ENCODE assay signal across 8 cellular contexts in genomic region chrX:31658360-31658759, GRCh38.
DNase-seq lines count a peak whose midpoint lies in the region; ATAC-seq and TF ChIP-seq lines count a peak whose summit lies in the region.

No MANE protein-coding gene starts in this region.

- no peaks in the 10 kb centered on the region for H3K36me3 ChIP-seq in CD4-positive, alpha-beta memory T cell (ENCODE audit: insufficient read depth, low read length)

- CTCF ChIA-PET in CD4-positive, alpha-beta memory T cell (lab: Charles Lee; ENCODE audit: partially characterized antibody), result interaction anchor here (0.5 to 2.0 kb wide), 3 partner anchors 621 to 923 kb away, joined by 3 to 5 read pairs (median 3); no protein-coding TSS in a partner anchor

- ATAC-seq in GM18861 (IDR thresholded peaks at IDR 0.05; ENCODE audit: unreplicated experiment), result no peak
- no peak for ATAC-seq in GM18505 (IDR thresholded peaks at IDR 0.05; ENCODE audit: unreplicated experiment)

- H3K4me3 ChIP-seq in CD4-positive, alpha-beta memory T cell (ENCODE audit: low read length in 2 of 2), result no peak overlapping the region
- H3K4me3 ChIP-seq in fibroblast of villous mesenchyme (ENCODE audit: low read depth, low read length), result no peak overlapping the region

- no peaks in the 10 kb centered on the region for H3K4me1 Mint-ChIP-seq in CD4-positive, alpha-beta memory T cell
- H3K4me1 Mint-ChIP-seq in HFFc6 (ENCODE audit: low read depth), result peaks cover 18% of the 10 kb centered on the region
- H3K4me1 Mint-ChIP-seq in type B pancreatic cell (ENCODE audit: unreplicated experiment), result no peaks in the 10 kb centered on the region

- no peak overlapping the region for H3K4me3 Mint-ChIP-seq in CD4-positive, alpha-beta memory T cell
- no peak overlapping the region for H3K4me3 Mint-ChIP-seq in HFFc6
- no peak overlapping the region for H3K4me3 Mint-ChIP-seq in type B pancreatic cell

- intact Hi-C loops in CD4-positive, alpha-beta memory T cell (cut with micrococcal nuclease), result loop anchor here (5.0 kb wide), 2 partner anchors 621 to 686 kb away; no protein-coding TSS in a partner anchor

- H3K27me3 Mint-ChIP-seq in CD4-positive, alpha-beta memory T cell, result no peaks in the 10 kb centered on the region
- H3K27me3 Mint-ChIP-seq in HFFc6 (ENCODE audit: insufficient read depth) (no peaks in the 10 kb centered on the region; the same call in 1 of the 2 replicates), type B pancreatic cell (no peaks in the 10 kb centered on the region)

- no peak overlapping the region for H3K27ac Mint-ChIP-seq in CD4-positive, alpha-beta memory T cell
- no peak overlapping the region for H3K27ac Mint-ChIP-seq in HFFc6
- H3K27ac Mint-ChIP-seq in type B pancreatic cell, result no peak overlapping the region

- H3K36me3 Mint-ChIP-seq in CD4-positive, alpha-beta memory T cell, result no peaks in the 10 kb centered on the region
- H3K36me3 Mint-ChIP-seq in HFFc6 (ENCODE audit: low read depth) (no peaks in the 10 kb centered on the region), type B pancreatic cell (no peaks in the 10 kb centered on the region)

- no peaks in the 10 kb centered on the region for H3K4me1 ChIP-seq in CD4-positive, alpha-beta memory T cell (ENCODE audit: insufficient read depth, low read length)

- POLR2A ChIA-PET in CD4-positive, alpha-beta memory T cell (lab: Charles Lee; ENCODE audit: partially characterized antibody), result no interaction called here

- TF ChIP-seq POLR2A in GM18505 (IDR thresholded peaks at IDR 0.05; ENCODE audit: borderline replicate concordance, extremely low read depth, insufficient read depth, insufficient read length), result no peak

- DNase-seq in CD4-positive, alpha-beta memory T cell, result peak in 3 of 5 donors; percentile 0 to 1 (median 1)
- DNase-seq in HFFc6 (peak; percentile 11), RPMI7951 (ENCODE audit: low read depth) (peak; percentile 24), fibroblast of villous mesenchyme (ENCODE audit: low read depth) (peak; percentile 34), type B pancreatic cell (ENCODE audit: extremely low spot score, unreplicated experiment) (no peak), GM19238 (ENCODE audit: insufficient read length, low spot score) (no peak)

- no peaks in the 10 kb centered on the region for H3K9me3 ChIP-seq in CD4-positive, alpha-beta memory T cell (ENCODE audit: control insufficient read depth in 1 of 2, low read length in 2 of 2)

- H3K9me3 Mint-ChIP-seq in CD4-positive, alpha-beta memory T cell, result no peaks in the 10 kb centered on the region
- H3K9me3 Mint-ChIP-seq in HFFc6, result no peaks in the 10 kb centered on the region
- H3K9me3 Mint-ChIP-seq in type B pancreatic cell, result no peaks in the 10 kb centered on the region

- no peaks in the 10 kb centered on the region for H3K27me3 ChIP-seq in CD4-positive, alpha-beta memory T cell (ENCODE audit: insufficient read depth, low read length)

- TF ChIP-seq CTCF in HFFc6 (IDR thresholded peaks at IDR 0.05), result peak; percentile 76
- TF ChIP-seq CTCF in fibroblast of villous mesenchyme (IDR thresholded peaks at IDR 0.05; ENCODE audit: insufficient read depth, low read depth, low read length), result peak; percentile 40
- TF ChIP-seq CTCF in type B pancreatic cell (conservative IDR thresholded peaks at IDR 0.05), result peak; percentile 78

- H3K27ac ChIP-seq in CD4-positive, alpha-beta memory T cell (ENCODE audit: low read depth, low read length), result no peak overlapping the region

Comparison
In these comparisons a context has a peak if more than half of its experiments do, and no peak if none do; other contexts are left out.
1. DNase-seq: peak in CD4-positive, alpha-beta memory T cell (3 of 5), HFFc6 (single experiment), RPMI7951 (single experiment) and fibroblast of villous mesenchyme (single experiment); none in type B pancreatic cell (single experiment) and GM19238 (single experiment).
2. Peak in every context shown above with its lines, with median percentiles within 50 percentile points of each other: CTCF ChIP-seq.